Comparison of ENCODE assay signal across 23 cellular contexts in genomic region chr1:40696294-40696693, GRCh38. TPM values are rescaled to one million over a fixed set of nuclear protein-coding genes. Genes with fewer than 3 reads are reported as not detected.
DNase-seq lines count a peak whose midpoint lies in the region; ATAC-seq and TF ChIP-seq lines count a peak whose summit lies in the region.
"Had no signal": no experiment of that assay in that cellular context is flagged by ENCODE, and none has a peak within 500 bp of the region (broad histone marks: within the 10 kb centered on the region; RNA-seq: fewer than 3 reads in every experiment).

No MANE protein-coding gene starts in this region.

- peak overlapping the region in 4 of 7 donors; percentile 22 to 43 (median 34) for H3K27ac Mint-ChIP-seq in CD4-positive, alpha-beta memory T cell
- H3K27ac Mint-ChIP-seq in brain, result peak overlapping the region in 3 of 5 experiments; percentile 7 to 52 (median 45)
- H3K27ac Mint-ChIP-seq: dendritic cell treated with granulocyte-macrophage colony-stimulating factor and Interleukin-4, amounts not matched to agents 40 ng/mL and 50 ng/mL, for 4 days; T-helper 2 cell treated with Interferon-gamma antibody and Interleukin-4, amounts not matched to agents 5 μg/mL and 100 μg/mL, for 36 hours had no signal

- H3K27me3 Mint-ChIP-seq in CD4-positive, alpha-beta memory T cell, result no peaks in the 10 kb centered on the region
- H3K27me3 Mint-ChIP-seq in brain, result peaks cover 9% of the 10 kb centered on the region
- H3K27me3 Mint-ChIP-seq: dendritic cell treated with granulocyte-macrophage colony-stimulating factor and Interleukin-4, amounts not matched to agents 40 ng/mL and 50 ng/mL, for 4 days had no signal

- TF ChIP-seq POLR2A in spleen (IDR thresholded peaks at IDR 0.05), result no peak

- intact Hi-C loops in CD4-positive, alpha-beta memory T cell (cut with micrococcal nuclease), result no loop called here
- intact Hi-C loops in spleen (cut with DNase I; ENCODE audit: low total_unique reads), result no loop called here

- H3K9ac ChIP-seq in HUES64 (ENCODE audit: low read depth, low read length), result no peak overlapping the region
- H3K9ac ChIP-seq: SK-N-SH had no signal

- peaks cover 58 to 88% (median 75%) of the 10 kb centered on the region in 4 donors for H3K4me1 Mint-ChIP-seq in CD4-positive, alpha-beta memory T cell
- peaks cover 62% of the 10 kb centered on the region for H3K4me1 Mint-ChIP-seq in brain

- no peak overlapping the region for H3K27ac ChIP-seq in CD4-positive, alpha-beta memory T cell (ENCODE audit: low read depth, low read length)
- peak overlapping the region; percentile 56 for H3K27ac ChIP-seq in HUES64 (ENCODE audit: low read depth, low read length)
- peak overlapping the region in 7 of 8 donors; percentile 14 to 100 (median 55) for H3K27ac ChIP-seq in spleen
- H3K27ac ChIP-seq: cardiac muscle cell, left lung, RWPE1 had no signal

- peaks cover 77% of the 10 kb centered on the region for H3K4me1 ChIP-seq in CD4-positive, alpha-beta memory T cell (ENCODE audit: insufficient read depth, low read length)
- H3K4me1 ChIP-seq in HUES64 (ENCODE audit: insufficient read depth, low read length) (peaks cover 19% of the 10 kb centered on the region), spleen (peaks cover 62 to 93% (median 91%) of the 10 kb centered on the region in 6 donors)

- CTCF ChIA-PET in CD4-positive, alpha-beta memory T cell (lab: Charles Lee; ENCODE audit: partially characterized antibody), result no interaction called here

- no peaks in the 10 kb centered on the region for H3K36me3 ChIP-seq in CD4-positive, alpha-beta memory T cell (ENCODE audit: insufficient read depth, low read length)
- H3K36me3 ChIP-seq in HUES64 (ENCODE audit: insufficient read depth, low read length), result no peaks in the 10 kb centered on the region
- peaks cover 0 to 6% (median 0%) of the 10 kb centered on the region in 6 donors for H3K36me3 ChIP-seq in spleen
- H3K36me3 ChIP-seq: cardiac muscle cell, left lung had no signal

- no peaks in the 10 kb centered on the region for H3K9me3 Mint-ChIP-seq in CD4-positive, alpha-beta memory T cell
- H3K9me3 Mint-ChIP-seq in brain, result no peaks in the 10 kb centered on the region
- H3K9me3 Mint-ChIP-seq: dendritic cell treated with granulocyte-macrophage colony-stimulating factor and Interleukin-4, amounts not matched to agents 40 ng/mL and 50 ng/mL, for 4 days; mesothelial cell of epicardium; nephron; T-helper 2 cell treated with Interferon-gamma antibody and Interleukin-4, amounts not matched to agents 5 μg/mL and 100 μg/mL, for 36 hours had no signal

- H3K4me3 Mint-ChIP-seq in CD4-positive, alpha-beta memory T cell, result peak overlapping the region in 3 of 8 donors; percentile 0 to 50 (median 29)
- peak overlapping the region in 1 of 5 experiments; percentile 15 for H3K4me3 Mint-ChIP-seq in brain
- H3K4me3 Mint-ChIP-seq: dendritic cell treated with granulocyte-macrophage colony-stimulating factor and Interleukin-4, amounts not matched to agents 40 ng/mL and 50 ng/mL, for 4 days; mesothelial cell of epicardium; nephron; T-helper 2 cell treated with Interferon-gamma antibody and Interleukin-4, amounts not matched to agents 5 μg/mL and 100 μg/mL, for 36 hours had no signal

- no peak overlapping the region for H3K4me3 ChIP-seq in CD4-positive, alpha-beta memory T cell (ENCODE audit: low read length in 2 of 2)
- no peak overlapping the region for H3K4me3 ChIP-seq in HUES64 (ENCODE audit: low read length)
- H3K4me3 ChIP-seq in spleen, result peak overlapping the region in 1 of 8 donors; percentile 0
- H3K4me3 ChIP-seq: cardiac muscle cell, left lung had no signal

- no peak for ATAC-seq in left lobe of liver
- ATAC-seq in GM18498 (IDR thresholded peaks at IDR 0.05; ENCODE audit: unreplicated experiment), result no peak
- no peak for ATAC-seq in HG02798 (IDR thresholded peaks at IDR 0.05; ENCODE audit: poor library complexity, unreplicated experiment)
- ATAC-seq: left lung had no signal

- peaks cover 0 to 22% of the 10 kb centered on the region in 2 donors for H3K36me3 Mint-ChIP-seq in CD4-positive, alpha-beta memory T cell
- H3K36me3 Mint-ChIP-seq in brain, result no peaks in the 10 kb centered on the region
- H3K36me3 Mint-ChIP-seq: mesothelial cell of epicardium had no signal

- no peaks in the 10 kb centered on the region for H3K27me3 ChIP-seq in CD4-positive, alpha-beta memory T cell (ENCODE audit: insufficient read depth, low read length)
- H3K27me3 ChIP-seq in HUES64 (ENCODE audit: insufficient read depth, low read length) (no peaks in the 10 kb centered on the region), spleen (replicated peaks in 1 of 7) (no peaks in the 10 kb centered on the region)
- H3K27me3 ChIP-seq: cardiac muscle cell, left lung had no signal

- no peak for DNase-seq in CD4-positive, alpha-beta memory T cell
- DNase-seq in spleen (no peak), left lobe of liver (ENCODE audit: low spot score) (no peak)
- DNase-seq: activated CD4-positive, alpha-beta T cell treated with anti-CD3 and anti-CD28 coated beads, Interleukin-2, amount 50 U/mL, for 48 hours; activated CD4-positive, CD25-positive, alpha-beta regulatory T cell; activated naive CD4-positive, alpha-beta T cell; head of caudate nucleus; IMR-90; left lung; MM.1S; NCI-H146; NCI-H526; SK-N-SH had no signal

- 92% methylated on average over 4 of the region's 4 CpGs for WGBS in HUES64
- WGBS in spleen, 5 donors, result 59 to 77% (median 73%) methylated on average over 4 of the region's 4 CpGs

- POLR2A ChIA-PET in CD4-positive, alpha-beta memory T cell (lab: Charles Lee; ENCODE audit: partially characterized antibody), result interaction anchor here (7.8 kb wide), 1 partner anchor 11 kb away, joined by 137 read pairs; no protein-coding TSS in a partner anchor

- TF ChIP-seq CTCF in brain (conservative IDR thresholded peaks at IDR 0.05), result no peak
- TF ChIP-seq CTCF in spleen (IDR thresholded peaks at IDR 0.05 in 8 of 11, conservative IDR thresholded peaks at IDR 0.05 in 3 of 11), result no peak

- no peaks in the 10 kb centered on the region for H3K9me3 ChIP-seq in CD4-positive, alpha-beta memory T cell (ENCODE audit: control insufficient read depth in 1 of 2, low read length in 2 of 2)
- H3K9me3 ChIP-seq in HUES64 (ENCODE audit: insufficient read depth, low read depth, low read length), result no peaks in the 10 kb centered on the region
- H3K9me3 ChIP-seq in spleen, result no peaks in the 10 kb centered on the region
- H3K9me3 ChIP-seq: left lung, SK-N-SH had no signal

RNA-seq across cellular contexts. Expression of gene NFYC, which starts 4.8 kb away (rescaled TPM):
- total RNA-seq in CD4-positive, alpha-beta memory T cell, result 10 to 100 TPM; 70.4 to 73.6 TPM
- 10 to 100 TPM; 47.7 to 67.2 TPM for polyA plus RNA-seq in CD4-positive, alpha-beta memory T cell
- 44.5 TPM for polyA plus RNA-seq in HUES64 (2013, experiment 1 of 2)
- 43.1 TPM for polyA plus RNA-seq in HUES64 (2013, experiment 2 of 2)
- 88.3 TPM for polyA plus RNA-seq in brain (ENCODE audit: insufficient read depth, low read depth, low replicate concordance)
- 10 to 100 TPM; 57.8 to 99.0 (median 72.4) TPM for total RNA-seq in spleen
- polyA plus RNA-seq in spleen, result 10 to 100 TPM; 34.6 to 43.2 (median 39.5) TPM
- 26.8 TPM for total RNA-seq in left lobe of liver

RNA-seq across cellular contexts. Expression of gene RIMS3, which starts 30.8 kb away (rescaled TPM):
- total RNA-seq in CD4-positive, alpha-beta memory T cell, result 1 to 10 TPM; 2.0 to 2.3 TPM
- 1 to 10 TPM; 1.5 to 3.4 TPM for polyA plus RNA-seq in CD4-positive, alpha-beta memory T cell
- 7.3 TPM for polyA plus RNA-seq in HUES64 (2013, experiment 1 of 2)
- polyA plus RNA-seq in HUES64 (2013, experiment 2 of 2), result 11.2 TPM
- polyA plus RNA-seq in brain (ENCODE audit: insufficient read depth, low read depth, low replicate concordance) (135 TPM), spleen (1 to 10 TPM in 1 of 3 donors, under 1 TPM in 2; 0.30 to 1.0 (median 0.44) TPM)
- total RNA-seq in spleen (1 to 10 TPM; 1.6 to 6.9 (median 3.3) TPM), left lobe of liver (1.0 TPM)
